8 cellular contexts compared by ENCODE assay signal in genomic region chr14:66624319-66624937, GRCh38.
DNase-seq lines count a peak whose midpoint lies in the region; ATAC-seq, FAIRE-seq and TF ChIP-seq lines count a peak whose summit lies in the region.

No MANE protein-coding gene starts in this region.

- H3K79me2 ChIP-seq in OCI-LY7 (ENCODE audit: insufficient read depth, low read depth, low read length) (no peaks in the 10 kb centered on the region), GM12878 (ENCODE audit: control insufficient read depth, insufficient read depth, low read length) (peaks cover 9% of the 10 kb centered on the region)

- H3K4me1 ChIP-seq in OCI-LY7 (ENCODE audit: insufficient read depth, low read length, poor library complexity, severe bottlenecking) (no peaks in the 10 kb centered on the region), GM12878 (ENCODE audit: control insufficient read depth, insufficient read depth, low read length) (no peaks in the 10 kb centered on the region)

- RAD21 ChIA-PET in GM12878 (lab: Charles Lee; ENCODE audit: unreplicated experiment): interaction anchor here (0.6 to 2.8 kb wide), 45 partner anchors 8 to 711 kb away, joined by 3 to 19 read pairs (median 4); partner anchors contain the start of gene GPHN

- ATAC-seq in activated CD4-positive, CD25-positive, alpha-beta regulatory T cell treated with anti-CD3 and anti-CD28 coated beads, Interleukin-2, amount 50 U/mL, for 24 hours: peak; percentile 46 to 65
- ATAC-seq in HG03175 (IDR thresholded peaks at IDR 0.05; ENCODE audit: unreplicated experiment): peak; percentile 63
- ATAC-seq in GM12878: peak; percentile 98
- no peak for ATAC-seq in GM18517 (IDR thresholded peaks at IDR 0.05; ENCODE audit: unreplicated experiment)

- H3K4me2 ChIP-seq in OCI-LY7 (ENCODE audit: low read length): no peak overlapping the region
- H3K4me2 ChIP-seq in GM12878 (ENCODE audit: control insufficient read depth, insufficient read depth): no peak overlapping the region

- no peak for DNase-seq in activated CD4-positive, CD25-positive, alpha-beta regulatory T cell treated with anti-CD3 and anti-CD28 coated beads, Interleukin-2, amount 50 U/mL, for 72 hours
- DNase-seq in OCI-LY7 (ENCODE audit: low spot score) (peak; percentile 27), GM12878 (ENCODE audit: low read depth, low spot score) (peak; percentile 21), iPS-NIHi11 (ENCODE audit: low spot score) (peak; percentile 67)
- peak; percentile 46 for DNase-seq in stimulated activated CD4-positive, alpha-beta T cell treated with anti-CD3 and anti-CD28 coated beads, Interleukin-15, amount 100 ng/mL, for 24 hours

- no peaks in the 10 kb centered on the region for H3K9me3 ChIP-seq in OCI-LY7 (ENCODE audit: low read length)
- peaks cover 15% of the 10 kb centered on the region for H3K9me3 ChIP-seq in GM12878 (replicated peaks; ENCODE audit: control insufficient read depth, insufficient read depth, low read length)

- SMC1A ChIA-PET in GM12878 (lab: Charles Lee; ENCODE audit: uncharacterized antibody, unreplicated experiment): interaction anchor here (0.6 to 4.4 kb wide), 39 partner anchors 10 to 761 kb away, joined by 3 to 32 read pairs (median 4); partner anchors contain the start of gene GPHN

- no peak overlapping the region for H3K27ac ChIP-seq in OCI-LY7 (ENCODE audit: low read depth, low read length, poor library complexity, severe bottlenecking)
- no peak overlapping the region for H3K27ac ChIP-seq in GM12878 (ENCODE audit: control insufficient read depth, insufficient read depth)

- TF ChIP-seq CTCF in OCI-LY7 (conservative IDR thresholded peaks at IDR 0.05; ENCODE audit: low read length) (peak; percentile 75), GM12878 (IDR thresholded peaks at IDR 0.05 in 2 of 3, conservative IDR thresholded peaks at IDR 0.05 in 1 of 3; ENCODE audit: control insufficient read depth in 2 of 3, extremely low read depth in 1 of 3, insufficient read depth in 1 of 3, low read depth in 3 of 3, low read length in 3 of 3) (peak; percentile 64 to 72 (median 67); a peak in 5 of 6 replicates)

- peak; percentile 93 for TF ChIP-seq RAD21 in GM12878 (IDR thresholded peaks at IDR 0.05; ENCODE audit: insufficient read depth, low read depth, low read length)

- no peaks in the 10 kb centered on the region for H3K36me3 ChIP-seq in OCI-LY7 (ENCODE audit: insufficient read depth, low read length)
- H3K36me3 ChIP-seq in GM12878 (ENCODE audit: control insufficient read depth in 2 of 2, insufficient read depth in 2 of 2, low read length in 1 of 2): peaks cover 0 to 1% of the 10 kb centered on the region in 2 experiments; a peak in 2 of 4 replicates

- in situ Hi-C loops in GM12878 (cut with MboI): no loop called here

- TF ChIP-seq POLR2A in GM12878 (IDR thresholded peaks at IDR 0.05; ENCODE audit: low read depth, low read length): no peak

- H3K4me3 ChIP-seq in OCI-LY7 (ENCODE audit: low read depth, low read length, poor library complexity, severe bottlenecking) (no peak overlapping the region), GM12878 (no peak overlapping the region)

- no peak overlapping the region for H2AFZ ChIP-seq in OCI-LY7 (ENCODE audit: low read length)
- no peak overlapping the region for H2AFZ ChIP-seq in GM12878 (ENCODE audit: control insufficient read depth, low read depth, low read length)

- H3K9ac ChIP-seq in GM12878 (ENCODE audit: control insufficient read depth, insufficient read depth, low read length): no peak overlapping the region

- no peaks in the 10 kb centered on the region for H3K9me2 ChIP-seq in OCI-LY7 (ENCODE audit: insufficient read depth, low read length)

- CTCF ChIA-PET in OCI-LY7 (lab: Charles Lee; ENCODE audit: unreplicated experiment): no interaction called here
- CTCF ChIA-PET in GM12878 (lab: Yijun Ruan, JAX): interaction anchor here (0.6 to 3.7 kb wide), 49 partner anchors 9 to 753 kb away, joined by 3 to 47 read pairs (median 5); no protein-coding TSS in a partner anchor

- no peak for TF ChIP-seq EP300 in GM12878 (IDR thresholded peaks at IDR 0.05; ENCODE audit: borderline replicate concordance in 1 of 2, control insufficient read depth in 1 of 2, low read depth in 2 of 2, low read length in 2 of 2)

- H4K20me1 ChIP-seq in OCI-LY7 (ENCODE audit: insufficient read depth, low read length) (no peaks in the 10 kb centered on the region), GM12878 (ENCODE audit: control insufficient read depth, insufficient read depth) (no peaks in the 10 kb centered on the region)

- H3K27me3 ChIP-seq in GM12878 (replicated peaks in 1 of 2; ENCODE audit: control insufficient read depth in 2 of 2, insufficient read depth in 2 of 2, low read length in 1 of 2): no peaks in the 10 kb centered on the region

- WGBS in GM12878 (ENCODE audit: insufficient coverage, insufficient replicate concordance, low lambda C conversion rate, missing lambda C conversion rate): 0% methylated on average over 2 of the region's 2 CpGs

- POLR2A ChIA-PET in OCI-LY7 (lab: Charles Lee) (no interaction called here), GM12878 (lab: Charles Lee) (interaction anchor here (1.2 kb wide), 1 partner anchor 25 kb away, joined by 3 read pairs; no protein-coding TSS in a partner anchor)

- intact Hi-C loops in OCI-LY7 (cut with micrococcal nuclease; ENCODE audit: unreplicated experiment): no loop called here
- intact Hi-C loops in GM12878 (cut with micrococcal nuclease; ENCODE audit: unreplicated experiment): loop anchor here (1.0 to 10.0 kb wide), 6 partner anchors 122 to 660 kb away; no protein-coding TSS in a partner anchor

- no peak for FAIRE-seq in GM12878 (lab: Jason Lieb, UNC)

- no TSS peak for BruUV-seq in OCI-LY7 (replicated peaks; lab: Mats Ljungman, UMichigan)
- BruUV-seq in GM12878 (replicated peaks; lab: Mats Ljungman, UMichigan): no TSS peak

TF ChIP-seq in GM12878, 131 proteins besides CTCF, POLR2A, EP300 and RAD21:
- TF ChIP-seq ZNF622 (IDR thresholded peaks at IDR 0.05): no peak
- peak; percentile 89 for TF ChIP-seq SMC3 (IDR thresholded peaks at IDR 0.05; ENCODE audit: borderline replicate concordance, low read length)
- TF ChIP-seq E2F4 (IDR thresholded peaks at IDR 0.05; ENCODE audit: low read depth, low read length): peak; percentile 14; the same call in 1 of the 2 replicates
- TF ChIP-seq YY1 (IDR thresholded peaks at IDR 0.05; ENCODE audit: low read depth, low read length): 0 out of 2 replicates have a peak, but pooled peaks have one; percentile 17
- TF ChIP-seq RB1 (IDR thresholded peaks at IDR 0.05; ENCODE audit: borderline replicate concordance): peak; percentile 33; the same call in 1 of the 2 replicates
TF ChIP-seq in GM12878: peak in this region for 4.
